ENCODE assay signal across 8 cellular contexts in the genomic region with DNA sequence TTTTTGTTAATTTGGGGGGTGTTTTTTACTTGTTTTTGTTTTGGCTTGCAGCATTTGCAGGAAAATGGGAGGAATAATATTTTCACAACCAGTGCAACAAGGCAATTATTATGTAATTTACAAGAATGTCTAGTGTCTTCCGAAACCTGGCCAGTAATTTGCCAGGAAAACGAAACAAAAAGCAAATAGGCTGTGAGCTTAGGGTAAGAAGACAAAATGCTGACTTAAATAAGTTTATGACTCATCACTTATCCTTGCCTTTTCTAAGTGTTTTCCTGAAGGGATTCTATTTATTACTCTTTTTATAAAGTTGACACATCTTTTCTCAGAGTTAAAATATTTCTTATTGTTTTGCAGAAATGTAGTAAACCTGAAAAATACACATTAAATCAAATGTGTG. TPM values are rescaled to one million over a fixed set of nuclear protein-coding genes. Genes with fewer than 3 reads are reported as not detected.
DNase-seq lines count a peak whose midpoint lies in the region; ATAC-seq lines count a peak whose summit lies in the region.

No MANE protein-coding gene starts in this region.

- H3K27me3 ChIP-seq in SJCRH30, result no peaks in the 10 kb centered on the region

- no peak overlapping the region for H3K27ac ChIP-seq in SJCRH30

- ATAC-seq in HG02981 (IDR thresholded peaks at IDR 0.05; ENCODE audit: unreplicated experiment) (peak; percentile 70), HG03457 (IDR thresholded peaks at IDR 0.05; ENCODE audit: unreplicated experiment) (no peak), GM21528 (IDR thresholded peaks at IDR 0.05; ENCODE audit: low FRiP score, unreplicated experiment) (no peak), GM21390 (IDR thresholded peaks at IDR 0.05; ENCODE audit: unreplicated experiment) (no peak)

- H3K36me3 ChIP-seq in SJCRH30, result no peaks in the 10 kb centered on the region

- no peaks in the 10 kb centered on the region for H3K9me3 ChIP-seq in SJCRH30 (replicated peaks)

- peak; percentile 45 for DNase-seq in AG20443 (ENCODE audit: low spot score)
- peak; percentile 22 for DNase-seq in amniotic stem cell (lab: John Stamatoyannopoulos, UW)
- peak; percentile 77 for DNase-seq in kidney glomerular epithelial cell (lab: John Stamatoyannopoulos, UW)
- DNase-seq in SJCRH30, result no peak

- no peak overlapping the region for H3K4me3 ChIP-seq in SJCRH30

- no peaks in the 10 kb centered on the region for H3K4me1 ChIP-seq in SJCRH30

RNA-seq across cellular contexts. Expression of a gene that starts 49.8 kb away (rescaled TPM):
- total RNA-seq in SJCRH30 (2014; rRNA removed; shearing (Covaris generic)), result 1.3 and 2.7 TPM in 2 replicates

Comparison
In these comparisons a context has a peak if more than half of its experiments do, and no peak if none do; other contexts are left out.
1. DNase-seq: peak in AG20443 (single experiment), amniotic stem cell (single experiment) and kidney glomerular epithelial cell (single experiment); none in SJCRH30 (0 of 2).